ENCODE assay signal across 1 cellular context in genomic region chr17:48626470-48627241, GRCh38.
A peak's percentile ranks its signal among the peaks of the same experiment; 100 is the strongest.
TF ChIP-seq lines count a peak whose summit lies in the region.

No MANE protein-coding gene starts in this region.

TF ChIP-seq in K562, 482 proteins besides CTCF, POLR2A, EP300 and RAD21 (continued from another document and continues in another):
- TF ChIP-seq FOSL1 (tag; conservative IDR thresholded peaks at IDR 0.05) (peak; percentile 70), ELF4 (CRISPR knock-in tag; IDR thresholded peaks at IDR 0.05) (no peak; the same call in 1 of the 2 replicates), HMGN3 (IDR thresholded peaks at IDR 0.05; ENCODE audit: borderline replicate concordance, extremely low read depth, insufficient read length, low read depth, low read length) (peak; percentile 98), HDAC8 (tag; IDR thresholded peaks at IDR 0.05) (no peak), AFF1 (IDR thresholded peaks at IDR 0.05; ENCODE audit: low read depth in 1 of 2, partially characterized antibody in 2 of 2) (peak; percentile 56 to 76), KDM4B (IDR thresholded peaks at IDR 0.05; ENCODE audit: borderline replicate concordance in 2 of 2, low read depth in 1 of 2) (peak in 1 of 2 experiments; percentile 100; a peak in 2 of 4 replicates), FOXJ3 (CRISPR knock-in tag; IDR thresholded peaks at IDR 0.05) (no peak), ZBTB12 (CRISPR knock-in tag; IDR thresholded peaks at IDR 0.05) (peak; percentile 83), XRCC4 (IDR thresholded peaks at IDR 0.05; ENCODE audit: extremely low read depth, insufficient read depth, insufficient read length) (no peak), HCFC1 (IDR thresholded peaks at IDR 0.05; ENCODE audit: low read depth, low read length) (peak; percentile 51), RCOR1 (IDR thresholded peaks at IDR 0.05; ENCODE audit: borderline replicate concordance in 1 of 2, low read depth in 2 of 2, low read length in 2 of 2) (peak; percentile 70 to 92; a peak in 3 of 4 replicates), STAT5A (IDR thresholded peaks at IDR 0.05; ENCODE audit: borderline replicate concordance, low read length) (peak; percentile 28; the same call in 1 of the 2 replicates), CEBPZ (IDR thresholded peaks at IDR 0.05; ENCODE audit: borderline replicate concordance, low read depth, low read length) (no peak), LARP7 (IDR thresholded peaks at IDR 0.05) (no peak), TRIM24 (IDR thresholded peaks at IDR 0.05) (peak; percentile 25 to 71; a peak in 2 of 4 replicates), HDGF (IDR thresholded peaks at IDR 0.05) (no peak; the same call in 1 of the 2 replicates), ZNF586 (CRISPR knock-in tag; conservative IDR thresholded peaks at IDR 0.05) (no peak), ZNF766 (CRISPR knock-in tag; conservative IDR thresholded peaks at IDR 0.05) (peak; percentile 80), CREB3 (tag; conservative IDR thresholded peaks at IDR 0.05; ENCODE audit: low read depth) (no peak), ZBTB17 (CRISPR knock-in tag; IDR thresholded peaks at IDR 0.05) (0 out of 2 replicates have a peak, but pooled peaks have one; percentile 49), IRF2 (CRISPR knock-in tag; IDR thresholded peaks at IDR 0.05) (no peak), ZC3H8 (IDR thresholded peaks at IDR 0.05) (no peak), SAFB (IDR thresholded peaks at IDR 0.05; ENCODE audit: borderline replicate concordance, low read depth, low read length) (no peak), ZNF282 (CRISPR knock-in tag; IDR thresholded peaks at IDR 0.05) (no peak), HES1 (IDR thresholded peaks at IDR 0.05; ENCODE audit: low read depth) (peak; percentile 93), ZBED1 (IDR thresholded peaks at IDR 0.05) (peak; percentile 89; the same call in 1 of the 2 replicates), ZNF121 (CRISPR knock-in tag; conservative IDR thresholded peaks at IDR 0.05) (no peak), ZNF3 (CRISPR knock-in tag; IDR thresholded peaks at IDR 0.05) (no peak), ZFP36 (IDR thresholded peaks at IDR 0.05; ENCODE audit: low read depth, low read length, partially characterized antibody) (no peak), HNRNPL (IDR thresholded peaks at IDR 0.05; ENCODE audit: low read depth, low read length) (no peak), ERF (CRISPR knock-in tag; IDR thresholded peaks at IDR 0.05) (0 out of 2 replicates have a peak, but pooled peaks have one; percentile 59), ZNF318 (IDR thresholded peaks at IDR 0.05; ENCODE audit: borderline replicate concordance in 1 of 2, low read depth in 1 of 2) (peak in 1 of 2 experiments; percentile 97; a peak in 2 of 4 replicates), ZNF699 (CRISPR knock-in tag; IDR thresholded peaks at IDR 0.05; ENCODE audit: insufficient replicate concordance) (no peak), MBD2 (IDR thresholded peaks at IDR 0.05; ENCODE audit: borderline replicate concordance, low read depth) (no peak), RBM39 (optimal IDR thresholded peaks at IDR 0.05; ENCODE audit: low read depth, low read length) (no peak), PCBP1 (IDR thresholded peaks at IDR 0.05; ENCODE audit: low read depth, low read length, poor library complexity, severe bottlenecking) (no peak), ZKSCAN1 (IDR thresholded peaks at IDR 0.05; ENCODE audit: low read depth, low read length) (no peak; the same call in 1 of the 2 replicates), CHD2 (IDR thresholded peaks at IDR 0.05; ENCODE audit: low read depth, low read length) (0 out of 2 replicates have a peak, but pooled peaks have one; percentile 12)
